10 cellular contexts compared by ENCODE assay signal in the genomic region with DNA sequence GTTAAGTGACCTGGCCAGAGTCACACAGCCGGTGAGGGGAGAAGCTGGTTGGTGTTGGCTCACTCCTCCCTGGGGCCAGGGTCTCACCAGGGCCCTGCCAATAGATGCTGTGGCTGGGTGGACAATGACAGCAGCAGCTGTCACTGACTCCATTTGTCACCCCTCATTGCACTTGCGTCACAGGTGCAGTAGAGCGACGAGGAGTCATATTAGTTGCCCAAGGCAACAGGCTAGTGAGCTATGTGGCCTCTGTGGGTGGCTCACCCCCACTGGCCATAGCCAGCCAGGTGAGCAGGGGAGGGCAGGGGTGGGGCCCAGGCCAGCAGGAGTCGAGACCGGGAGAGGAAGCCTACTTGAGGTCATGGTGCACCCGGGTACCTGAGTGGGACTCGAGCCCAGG. TPM values are rescaled to one million over a fixed set of nuclear protein-coding genes. Genes with fewer than 3 reads are reported as not detected.
A peak's percentile ranks its signal among the peaks of the same experiment; 100 is the strongest.
DNase-seq lines count a peak whose midpoint lies in the region; ATAC-seq and TF ChIP-seq lines count a peak whose summit lies in the region.
"Had no signal": no experiment of that assay in that cellular context is flagged by ENCODE, and none has a peak within 500 bp of the region (broad histone marks: within the 10 kb centered on the region; RNA-seq: fewer than 3 reads in every experiment).

No MANE protein-coding gene starts in this region.

- intact Hi-C loops in right lobe of liver (cut with DNase I), result no loop called here
- intact Hi-C loops in esophagus squamous epithelium (cut with DNase I), result no loop called here

- ATAC-seq in GM18517 (IDR thresholded peaks at IDR 0.05; ENCODE audit: unreplicated experiment), result peak; percentile 63
- peak; percentile 36 for ATAC-seq in GM21717 (IDR thresholded peaks at IDR 0.05; ENCODE audit: unreplicated experiment)
- peak; percentile 13 to 51 (median 31) for ATAC-seq in right lobe of liver
- ATAC-seq in omental fat pad (ENCODE audit: low FRiP score), result no peak
- no peak for ATAC-seq in HG03442 (IDR thresholded peaks at IDR 0.05; ENCODE audit: unreplicated experiment)

- H3K4me3 ChIP-seq in right lobe of liver (no peak overlapping the region), esophagus squamous epithelium (no peak overlapping the region)
- no peak overlapping the region for H3K4me3 ChIP-seq in effector memory CD4-positive, alpha-beta T cell (ENCODE audit: insufficient read depth, low read depth, low read length, poor library complexity, severe bottlenecking)

- peaks cover 0 to 20% (median 0%) of the 10 kb centered on the region in 4 donors for H3K4me1 ChIP-seq in right lobe of liver
- no peaks in the 10 kb centered on the region for H3K4me1 ChIP-seq in effector memory CD4-positive, alpha-beta T cell (ENCODE audit: control insufficient read depth, insufficient read depth, low read length, poor library complexity, severe bottlenecking)
- H3K4me1 ChIP-seq in esophagus squamous epithelium, result no peaks in the 10 kb centered on the region

- peaks cover 0 to 37% (median 12%) of the 10 kb centered on the region in 4 donors for H3K36me3 ChIP-seq in right lobe of liver
- H3K36me3 ChIP-seq in effector memory CD4-positive, alpha-beta T cell (ENCODE audit: control insufficient read depth, insufficient read depth, low read length), result peaks cover 8% of the 10 kb centered on the region
- H3K36me3 ChIP-seq in esophagus squamous epithelium, result peaks cover 0 to 49% (median 5%) of the 10 kb centered on the region in 3 donors

- H3K27ac ChIP-seq in right lobe of liver (peak overlapping the region in 1 of 3 donors; percentile 14), esophagus squamous epithelium (no peak overlapping the region)
- no peak overlapping the region for H3K27ac ChIP-seq in effector memory CD4-positive, alpha-beta T cell (ENCODE audit: insufficient read depth, low read length, poor library complexity, severe bottlenecking)

- H3K27me3 ChIP-seq in right lobe of liver (no peaks in the 10 kb centered on the region), esophagus squamous epithelium (no peaks in the 10 kb centered on the region)
- H3K27me3 ChIP-seq in effector memory CD4-positive, alpha-beta T cell (replicated peaks; ENCODE audit: control insufficient read depth, insufficient read depth, low read length, poor library complexity, severe bottlenecking), result no peaks in the 10 kb centered on the region

- DNase-seq in NCI-H146 treated with DMSO at 0.1 percent for 48 hours (lab: John Stamatoyannopoulos, UW; ENCODE audit: unreplicated experiment), result peak; percentile 72
- peak in 1 of 3 donors; percentile 51 for DNase-seq in right lobe of liver
- no peak for DNase-seq in effector memory CD4-positive, alpha-beta T cell
- DNase-seq in omental fat pad (ENCODE audit: low spot score), result no peak
- DNase-seq in esophagus squamous epithelium (lab: John Stamatoyannopoulos, UW), result no peak
- DNase-seq: activated CD8-positive, alpha-beta memory T cell treated with anti-CD3 and anti-CD28 coated beads, Interleukin-2, amount 50 U/mL, for 4 hours; islet precursor cell had no signal

- TF ChIP-seq CTCF in right lobe of liver (IDR thresholded peaks at IDR 0.05), result no peak
- no peak for TF ChIP-seq CTCF in omental fat pad (IDR thresholded peaks at IDR 0.05)
- no peak for TF ChIP-seq CTCF in esophagus squamous epithelium (IDR thresholded peaks at IDR 0.05)

- no peaks in the 10 kb centered on the region for H3K9me3 ChIP-seq in right lobe of liver
- H3K9me3 ChIP-seq in effector memory CD4-positive, alpha-beta T cell (ENCODE audit: control insufficient read depth, low read length), result no peaks in the 10 kb centered on the region
- no peaks in the 10 kb centered on the region for H3K9me3 ChIP-seq in esophagus squamous epithelium

- WGBS in right lobe of liver (ENCODE audit: insufficient coverage, low coverage, low lambda C conversion rate, missing lambda C conversion rate), result no CpG with 5 or more reads among the region's 8 CpGs
- WGBS in esophagus squamous epithelium, 2 donors, result 100% methylated on average over 1 of the region's 8 CpGs; no CpG with 5 or more reads in 1 of the 2 donors

- no peak for TF ChIP-seq POLR2A in right lobe of liver (IDR thresholded peaks at IDR 0.05)
- TF ChIP-seq POLR2A in esophagus squamous epithelium (IDR thresholded peaks at IDR 0.05), result no peak

RNA-seq across cellular contexts. Expression of gene SLC25A47, which starts 9.7 kb away (rescaled TPM):
- total RNA-seq in right lobe of liver (100 to 1,000 TPM in 4 of 6 experiments, 10 to 100 TPM in 2; 74.8 to 378 (median 229) TPM), omental fat pad (under 1 TPM in 1 of 4 donors, not detected in 3; 0.37 TPM), esophagus squamous epithelium (not detected)

RNA-seq across cellular contexts. Expression of gene SLC25A29, which starts 26.6 kb away (rescaled TPM):
- 10 to 100 TPM; 14.1 to 30.3 (median 18.2) TPM for total RNA-seq in right lobe of liver
- 10 to 100 TPM; 29.7 to 72.2 (median 50.2) TPM for total RNA-seq in omental fat pad
- 10 to 100 TPM; 23.3 to 64.3 (median 55.6) TPM for total RNA-seq in esophagus squamous epithelium

RNA-seq across cellular contexts. Expression of gene WDR25, which starts 43.5 kb away (rescaled TPM):
- total RNA-seq in right lobe of liver (1 to 10 TPM; 3.5 to 8.2 (median 4.5) TPM), omental fat pad (10 to 100 TPM in 3 of 4 donors, 1 to 10 TPM in 1; 8.6 to 11.2 (median 10.3) TPM), esophagus squamous epithelium (1 to 10 TPM; 2.4 to 6.1 (median 4.7) TPM)

Comparison
In these comparisons a context has a peak if more than half of its experiments do, and no peak if none do; other contexts are left out.
1. ATAC-seq: peak in GM18517 (single experiment), GM21717 (single experiment) and right lobe of liver (4 of 4); none in omental fat pad (single experiment) and HG03442 (single experiment).
2. RNA of gene SLC25A47, which starts 9.7 kb away (total RNA-seq): 74.8 to 378 TPM in right lobe of liver; 0.37 TPM in omental fat pad and not detected in esophagus squamous epithelium; every median in the first group is over 10 times any median in the second.